24 cellular contexts compared by ENCODE assay signal in the genomic region with DNA sequence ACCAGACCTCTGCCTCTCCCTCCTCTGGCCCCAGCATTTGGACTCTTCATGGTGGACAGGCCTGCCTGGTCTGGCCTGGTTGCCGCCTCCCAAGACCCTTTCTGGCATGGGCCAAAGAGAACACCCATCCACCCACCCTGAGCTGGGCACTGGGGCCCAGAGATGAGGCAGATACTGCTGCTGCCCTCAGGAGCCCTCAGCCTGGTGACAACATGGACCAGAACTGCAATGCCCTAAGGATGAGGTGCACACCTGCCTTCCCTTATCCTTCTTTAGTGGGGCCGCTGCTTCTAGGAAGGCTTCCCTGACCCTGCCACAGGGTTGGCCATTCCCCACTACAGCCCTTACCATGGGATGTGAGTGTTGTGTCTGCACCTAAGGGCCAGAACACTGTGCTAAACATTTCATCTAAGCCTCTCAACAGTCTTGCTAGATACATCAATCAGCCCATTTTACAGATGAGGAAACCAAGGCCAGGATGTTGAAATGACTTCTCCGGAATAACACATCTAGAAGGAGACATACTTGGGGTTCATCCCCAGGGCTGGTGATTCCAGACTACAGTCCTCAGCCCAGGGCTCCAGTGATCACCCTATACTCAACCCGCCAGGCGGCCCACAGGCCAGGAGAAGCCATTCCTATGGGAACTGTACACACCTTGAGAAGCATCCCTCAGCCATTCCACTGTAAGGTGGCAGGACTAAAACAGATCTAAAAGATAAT.
DNase-seq lines count a peak whose midpoint lies in the region; ATAC-seq, FAIRE-seq and TF ChIP-seq lines count a peak whose summit lies in the region.
"Had no signal": no experiment of that assay in that cellular context is flagged by ENCODE, and none has a peak within 500 bp of the region (broad histone marks: within the 10 kb centered on the region; RNA-seq: fewer than 3 reads in every experiment).

No MANE protein-coding gene starts in this region.

- H2AFZ ChIP-seq in PC-9, result no peak overlapping the region

- no peaks in the 10 kb centered on the region for H4K20me1 ChIP-seq in PC-9 (ENCODE audit: insufficient read depth)

- FAIRE-seq in bronchial epithelial cell (lab: Jason Lieb, UNC), result peak; percentile 23
- FAIRE-seq: A204.1, GM12878, islet of Langerhans had no signal

- no peaks in the 10 kb centered on the region for H3F3A ChIP-seq in PC-9 (ENCODE audit: insufficient read depth, low read depth)

- H3K4me1 Mint-ChIP-seq in activated T-cell treated with anti-CD3 and anti-CD28 coated beads, Interleukin-2, amount 50 U/mL, for 4 hours (ENCODE audit: low read depth), result no peaks in the 10 kb centered on the region
- H3K4me1 Mint-ChIP-seq: CD4-positive, alpha-beta memory T cell; naive thymus-derived CD8-positive, alpha-beta T cell; stimulated activated effector memory CD8-positive, alpha-beta T cell treated with anti-CD3 and anti-CD28 coated beads, Interleukin-12 subunit alpha, Interleukin-12 subunit beta, amount 100 ng/mL, for 72 hours had no signal

- intact Hi-C loops in PC-9 (cut with micrococcal nuclease; ENCODE audit: unreplicated experiment), result no loop called here

- BruUV-seq in PC-9 (replicated peaks; lab: Mats Ljungman, UMichigan), result no TSS peak

- no peaks in the 10 kb centered on the region for H3K79me2 ChIP-seq in PC-9 (ENCODE audit: low read depth)

- CTCF ChIA-PET in PC-9 (lab: Charles Lee), result no interaction called here

- peak; percentile 10 for DNase-seq in activated T-cell treated with anti-CD3 and anti-CD28 coated beads, Interleukin-2, amount 50 U/mL, for 1 hour
- no peak for DNase-seq in activated T-cell treated with anti-CD3 and anti-CD28 coated beads, Interleukin-2, amount 50 U/mL, for 4 hours
- DNase-seq in bronchial epithelial cell (ENCODE audit: low read depth) (no peak), mesenteric fat pad (ENCODE audit: low spot score) (peak; percentile 68), NCI-H2029 (lab: John Stamatoyannopoulos, UW) (no peak), PC-9 (no peak)
- DNase-seq: AML-193; CD4-positive, alpha-beta memory T cell; effector memory CD4-positive, alpha-beta T cell; NCI-H446 treated with DMSO at 0.1 percent for 48 hours; NCI-H82; RPMI8226; stimulated activated CD4-positive, alpha-beta T cell treated with anti-CD3 and anti-CD28 coated beads, Interleukin-2, amount 100 ng/mL, for 48 hours; T-helper 1 cell had no signal

- no peaks in the 10 kb centered on the region for H3K36me3 Mint-ChIP-seq in activated T-cell treated with anti-CD3 and anti-CD28 coated beads, Interleukin-2, amount 50 U/mL, for 4 hours (ENCODE audit: insufficient read depth)
- H3K36me3 Mint-ChIP-seq: CD4-positive, alpha-beta memory T cell; naive thymus-derived CD8-positive, alpha-beta T cell; stimulated activated effector memory CD8-positive, alpha-beta T cell treated with anti-CD3 and anti-CD28 coated beads, Interleukin-12 subunit alpha, Interleukin-12 subunit beta, amount 100 ng/mL, for 72 hours had no signal

- POLR2A ChIA-PET in PC-9 (lab: Charles Lee; ENCODE audit: unreplicated experiment), result no interaction called here

- no peak overlapping the region for H3K4me2 ChIP-seq in PC-9

- no peaks in the 10 kb centered on the region for H3K4me1 ChIP-seq in PC-9 (replicated peaks; ENCODE audit: insufficient read depth)
- H3K4me1 ChIP-seq: body of pancreas, testis had no signal

- H3K27me3 ChIP-seq in bronchial epithelial cell (ENCODE audit: control insufficient read depth, insufficient read depth, low read length) (peaks cover 3% of the 10 kb centered on the region), PC-9 (ENCODE audit: insufficient read depth, low read depth) (no peaks in the 10 kb centered on the region)
- H3K27me3 ChIP-seq: body of pancreas, ovary, testis had no signal

- no peak overlapping the region for H3K4me3 ChIP-seq in bronchial epithelial cell (ENCODE audit: low read depth, low read length)
- H3K4me3 ChIP-seq in PC-9, result no peak overlapping the region
- H3K4me3 ChIP-seq: body of pancreas, GM12878, ovary, testis had no signal

- ATAC-seq in activated T-cell treated with anti-CD3 and anti-CD28 coated beads, Interleukin-2, amount 50 U/mL, for 4 hours, result no peak
- ATAC-seq in HG03196 (IDR thresholded peaks at IDR 0.05; ENCODE audit: unreplicated experiment), result no peak
- ATAC-seq: body of pancreas; naive thymus-derived CD8-positive, alpha-beta T cell had no signal

- H3K27ac ChIP-seq in temporal lobe (ENCODE audit: low read depth, low read length), result peak overlapping the region; percentile 71
- H3K27ac ChIP-seq in PC-9, result no peak overlapping the region
- H3K27ac ChIP-seq: body of pancreas, ovary, testis had no signal

- H3K9me2 ChIP-seq in PC-9 (ENCODE audit: insufficient read depth), result no peaks in the 10 kb centered on the region

- H3K9me3 ChIP-seq in PC-9 (ENCODE audit: insufficient read depth, low read depth), result no peaks in the 10 kb centered on the region
- H3K9me3 ChIP-seq: body of pancreas, ovary, testis had no signal

- no peaks in the 10 kb centered on the region for H3K36me3 ChIP-seq in bronchial epithelial cell (ENCODE audit: control insufficient read depth, insufficient read depth, low read length)
- H3K36me3 ChIP-seq in PC-9 (ENCODE audit: low read depth), result no peaks in the 10 kb centered on the region
- H3K36me3 ChIP-seq: ovary had no signal

- TF ChIP-seq CTCF in bronchial epithelial cell (IDR thresholded peaks at IDR 0.05; ENCODE audit: insufficient read depth, low read length, severe bottlenecking) (no peak), PC-9 (conservative IDR thresholded peaks at IDR 0.05) (no peak)

- H3K9me3 Mint-ChIP-seq in activated T-cell treated with anti-CD3 and anti-CD28 coated beads, Interleukin-2, amount 50 U/mL, for 4 hours, result no peaks in the 10 kb centered on the region
- H3K9me3 Mint-ChIP-seq: naive thymus-derived CD8-positive, alpha-beta T cell; stimulated activated effector memory CD8-positive, alpha-beta T cell treated with anti-CD3 and anti-CD28 coated beads, Interleukin-12 subunit alpha, Interleukin-12 subunit beta, amount 100 ng/mL, for 72 hours had no signal

- H3K4me3 Mint-ChIP-seq in activated T-cell treated with anti-CD3 and anti-CD28 coated beads, Interleukin-2, amount 50 U/mL, for 4 hours, result no peak overlapping the region
- H3K4me3 Mint-ChIP-seq: CD4-positive, alpha-beta memory T cell; naive thymus-derived CD8-positive, alpha-beta T cell; stimulated activated effector memory CD8-positive, alpha-beta T cell treated with anti-CD3 and anti-CD28 coated beads, Interleukin-12 subunit alpha, Interleukin-12 subunit beta, amount 100 ng/mL, for 72 hours had no signal

- H3K27me3 Mint-ChIP-seq in activated T-cell treated with anti-CD3 and anti-CD28 coated beads, Interleukin-2, amount 50 U/mL, for 4 hours (ENCODE audit: low read depth), result no peaks in the 10 kb centered on the region

Comparison
In these comparisons a context has a peak if more than half of its experiments do, and no peak if none do; other contexts are left out.
1. DNase-seq: peak in activated T-cell treated with anti-CD3 and anti-CD28 coated beads, Interleukin-2, amount 50 U/mL, for 1 hour (single experiment) and mesenteric fat pad (single experiment); none in activated T-cell treated with anti-CD3 and anti-CD28 coated beads, Interleukin-2, amount 50 U/mL, for 4 hours (single experiment), bronchial epithelial cell (single experiment), NCI-H2029 (single experiment) and PC-9 (0 of 2).